In the genomic region with DNA sequence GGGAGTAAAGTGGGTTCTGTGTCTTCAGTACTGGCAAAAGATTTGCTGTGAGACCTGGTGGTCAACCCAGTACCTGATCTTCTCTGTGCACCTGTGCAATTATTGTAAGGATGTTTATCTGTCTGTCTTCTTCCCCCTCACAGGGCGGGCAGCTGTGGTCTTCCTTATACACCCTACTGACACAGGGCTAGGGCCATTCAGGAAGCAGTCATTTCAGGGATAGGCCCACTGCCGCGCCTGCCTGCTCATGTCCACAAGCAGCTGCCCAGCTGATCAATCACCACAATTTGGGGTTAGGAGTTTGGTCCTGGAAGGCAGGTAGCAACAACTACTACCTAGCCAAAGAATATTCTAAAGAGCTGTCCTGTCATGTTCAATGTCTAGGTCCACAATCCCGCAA, we compare ENCODE assay signal across 11 cellular contexts. TPM values are rescaled to one million over a fixed set of nuclear protein-coding genes. Genes with fewer than 3 reads are reported as not detected.
DNase-seq lines count a peak whose midpoint lies in the region; ATAC-seq and TF ChIP-seq lines count a peak whose summit lies in the region.
"Had no signal": no experiment of that assay in that cellular context is flagged by ENCODE, and none has a peak within 500 bp of the region (broad histone marks: within the 10 kb centered on the region; RNA-seq: fewer than 3 reads in every experiment).

No MANE protein-coding gene starts in this region.

- peaks cover 47% of the 10 kb centered on the region for H3K4me1 Mint-ChIP-seq in stimulated activated naive CD8-positive, alpha-beta T cell treated with anti-CD3 and anti-CD28 coated beads, Interleukin-15, Interleukin-2, amounts not matched to agents 100 ng/mL and 50 ng/mL, for 24 hours (ENCODE audit: low read depth)
- peaks cover 29% of the 10 kb centered on the region for H3K4me1 Mint-ChIP-seq in activated T-helper 17 cell treated with anti-CD3 and anti-CD28 coated beads, Interleukin-2, amount 50 U/mL, for 72 hours

- ATAC-seq in stimulated activated naive CD8-positive, alpha-beta T cell treated with anti-CD3 and anti-CD28 coated beads, Interleukin-15, Interleukin-2, amounts not matched to agents 100 U/mL and 50 U/mL, for 24 hours, result no peak
- ATAC-seq in activated T-helper 17 cell treated with anti-CD3 and anti-CD28 coated beads, Interleukin-2, amount 50 U/mL, for 72 hours (replicated peaks), result no peak
- no peak for ATAC-seq in lower lobe of right lung
- no peak for ATAC-seq in HG02763 (IDR thresholded peaks at IDR 0.05; ENCODE audit: unreplicated experiment)

- intact Hi-C loops in lower lobe of right lung (cut with DNase I), result no loop called here

- H3K27me3 ChIP-seq in lower lobe of right lung (ENCODE audit: low read depth) (no peaks in the 10 kb centered on the region), right atrium auricular region (no peaks in the 10 kb centered on the region)

- peak overlapping the region; percentile 83 for H3K27ac ChIP-seq in lower lobe of right lung
- no peak overlapping the region for H3K27ac ChIP-seq in right atrium auricular region

- H3K4me1 ChIP-seq in lower lobe of right lung (peaks cover 42% of the 10 kb centered on the region), right atrium auricular region (peaks cover 0 to 41% of the 10 kb centered on the region in 2 donors)

- no peaks in the 10 kb centered on the region for H3K9me3 ChIP-seq in lower lobe of right lung
- H3K9me3 ChIP-seq in right atrium auricular region, result no peaks in the 10 kb centered on the region

- DNase-seq in stimulated activated naive CD8-positive, alpha-beta T cell treated with anti-CD3 and anti-CD28 coated beads, Interleukin-15, Interleukin-2, amounts not matched to agents 100 U/mL and 50 U/mL, for 24 hours, result no peak
- no peak for DNase-seq in lower lobe of right lung
- DNase-seq in right atrium auricular region (ENCODE audit: low spot score), result no peak
- no peak for DNase-seq in NCI-H128 (lab: John Stamatoyannopoulos, UW; ENCODE audit: unreplicated experiment)
- DNase-seq in NCI-H1417 (lab: John Stamatoyannopoulos, UW), result no peak
- DNase-seq: activated effector memory CD4-positive, alpha-beta T cell treated with anti-CD3 and anti-CD28 coated beads, Interleukin-2, amount 50 U/mL, for 16 hours; EL; stimulated activated CD4-positive, alpha-beta T cell treated with anti-CD3 and anti-CD28 coated beads, Interleukin-1b, Interleukin-23, amount 100 ng/mL, for 48 hours had no signal

- peak overlapping the region; percentile 83 for H3K27ac Mint-ChIP-seq in stimulated activated naive CD8-positive, alpha-beta T cell treated with anti-CD3 and anti-CD28 coated beads, Interleukin-15, Interleukin-2, amounts not matched to agents 100 ng/mL and 50 ng/mL, for 24 hours
- H3K27ac Mint-ChIP-seq in activated T-helper 17 cell treated with anti-CD3 and anti-CD28 coated beads, Interleukin-2, amount 50 U/mL, for 72 hours, result peak overlapping the region; percentile 87

- H3K4me3 ChIP-seq in lower lobe of right lung (no peak overlapping the region), right atrium auricular region (no peak overlapping the region)

- TF ChIP-seq CTCF in lower lobe of right lung (IDR thresholded peaks at IDR 0.05), result no peak
- TF ChIP-seq CTCF in right atrium auricular region (IDR thresholded peaks at IDR 0.05), result no peak

- H3K4me3 Mint-ChIP-seq in stimulated activated naive CD8-positive, alpha-beta T cell treated with anti-CD3 and anti-CD28 coated beads, Interleukin-15, Interleukin-2, amounts not matched to agents 100 ng/mL and 50 ng/mL, for 24 hours, result peak overlapping the region; percentile 82
- peak overlapping the region; percentile 88 for H3K4me3 Mint-ChIP-seq in activated T-helper 17 cell treated with anti-CD3 and anti-CD28 coated beads, Interleukin-2, amount 50 U/mL, for 72 hours

- H3K9me3 Mint-ChIP-seq in stimulated activated naive CD8-positive, alpha-beta T cell treated with anti-CD3 and anti-CD28 coated beads, Interleukin-15, Interleukin-2, amounts not matched to agents 100 ng/mL and 50 ng/mL, for 24 hours, result no peaks in the 10 kb centered on the region
- H3K9me3 Mint-ChIP-seq in activated T-helper 17 cell treated with anti-CD3 and anti-CD28 coated beads, Interleukin-2, amount 50 U/mL, for 72 hours, result no peaks in the 10 kb centered on the region

- no peaks in the 10 kb centered on the region for H3K27me3 Mint-ChIP-seq in stimulated activated naive CD8-positive, alpha-beta T cell treated with anti-CD3 and anti-CD28 coated beads, Interleukin-15, Interleukin-2, amounts not matched to agents 100 ng/mL and 50 ng/mL, for 24 hours
- H3K27me3 Mint-ChIP-seq in activated T-helper 17 cell treated with anti-CD3 and anti-CD28 coated beads, Interleukin-2, amount 50 U/mL, for 72 hours, result no peaks in the 10 kb centered on the region

- H3K36me3 Mint-ChIP-seq in stimulated activated naive CD8-positive, alpha-beta T cell treated with anti-CD3 and anti-CD28 coated beads, Interleukin-15, Interleukin-2, amounts not matched to agents 100 ng/mL and 50 ng/mL, for 24 hours (ENCODE audit: low read depth), result no peaks in the 10 kb centered on the region
- H3K36me3 Mint-ChIP-seq in activated T-helper 17 cell treated with anti-CD3 and anti-CD28 coated beads, Interleukin-2, amount 50 U/mL, for 72 hours (ENCODE audit: low read depth), result no peaks in the 10 kb centered on the region

- H3K36me3 ChIP-seq in lower lobe of right lung (no peaks in the 10 kb centered on the region), right atrium auricular region (no peaks in the 10 kb centered on the region)

RNA-seq across cellular contexts. Expression of gene CNNM4, which starts 1.2 kb away (rescaled TPM):
- total RNA-seq in activated T-helper 17 cell treated with anti-CD3 and anti-CD28 coated beads, Interleukin-2, amount 50 U/mL, for 72 hours, result 1 to 10 TPM; 7.5 to 8.7 TPM
- total RNA-seq in lower lobe of right lung (15.7 TPM), right atrium auricular region (10 to 100 TPM; 22.1 to 22.2 TPM)

RNA-seq across cellular contexts. Expression of gene LMAN2L, which starts 19.7 kb away (rescaled TPM):
- total RNA-seq in activated T-helper 17 cell treated with anti-CD3 and anti-CD28 coated beads, Interleukin-2, amount 50 U/mL, for 72 hours, result 1 to 10 TPM; 8.2 to 8.5 TPM
- total RNA-seq in lower lobe of right lung, result 20.9 TPM
- total RNA-seq in right atrium auricular region, result 10 to 100 TPM; 13.6 to 15.6 TPM

RNA-seq across cellular contexts. Expression of gene CNNM3, which starts 56.5 kb away (rescaled TPM):
- 10 to 100 TPM; 17.9 to 22.0 TPM for total RNA-seq in activated T-helper 17 cell treated with anti-CD3 and anti-CD28 coated beads, Interleukin-2, amount 50 U/mL, for 72 hours
- 29.0 TPM for total RNA-seq in lower lobe of right lung
- 1 to 10 TPM; 4.2 to 7.9 TPM for total RNA-seq in right atrium auricular region
